1 cellular context compared by ENCODE assay signal in the genomic region with DNA sequence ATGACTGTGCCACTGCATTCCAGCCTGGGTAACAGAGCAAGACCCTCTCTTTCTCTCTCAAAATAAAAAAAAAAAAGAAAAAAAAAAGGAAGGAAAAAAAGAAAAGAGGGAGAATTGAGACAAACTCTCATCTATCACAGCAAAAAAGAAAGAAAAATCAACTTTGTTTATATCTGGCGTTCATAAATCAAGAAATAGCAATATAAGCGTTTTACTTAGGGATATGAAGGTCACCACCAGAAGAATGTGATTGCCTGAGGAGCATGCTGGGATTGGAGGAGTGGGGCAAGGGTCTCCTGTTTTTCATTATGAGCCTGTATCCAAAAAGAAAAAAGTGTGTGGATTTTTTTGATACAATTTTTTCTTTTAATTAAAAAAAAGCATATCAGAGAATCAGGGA.
TF ChIP-seq lines count a peak whose summit lies in the region.

No MANE protein-coding gene starts in this region.

TF ChIP-seq in WTC11, 78 proteins besides CTCF, POLR2A, EP300 and RAD21 (continued from another document):
- TF ChIP-seq, protein P1, sequence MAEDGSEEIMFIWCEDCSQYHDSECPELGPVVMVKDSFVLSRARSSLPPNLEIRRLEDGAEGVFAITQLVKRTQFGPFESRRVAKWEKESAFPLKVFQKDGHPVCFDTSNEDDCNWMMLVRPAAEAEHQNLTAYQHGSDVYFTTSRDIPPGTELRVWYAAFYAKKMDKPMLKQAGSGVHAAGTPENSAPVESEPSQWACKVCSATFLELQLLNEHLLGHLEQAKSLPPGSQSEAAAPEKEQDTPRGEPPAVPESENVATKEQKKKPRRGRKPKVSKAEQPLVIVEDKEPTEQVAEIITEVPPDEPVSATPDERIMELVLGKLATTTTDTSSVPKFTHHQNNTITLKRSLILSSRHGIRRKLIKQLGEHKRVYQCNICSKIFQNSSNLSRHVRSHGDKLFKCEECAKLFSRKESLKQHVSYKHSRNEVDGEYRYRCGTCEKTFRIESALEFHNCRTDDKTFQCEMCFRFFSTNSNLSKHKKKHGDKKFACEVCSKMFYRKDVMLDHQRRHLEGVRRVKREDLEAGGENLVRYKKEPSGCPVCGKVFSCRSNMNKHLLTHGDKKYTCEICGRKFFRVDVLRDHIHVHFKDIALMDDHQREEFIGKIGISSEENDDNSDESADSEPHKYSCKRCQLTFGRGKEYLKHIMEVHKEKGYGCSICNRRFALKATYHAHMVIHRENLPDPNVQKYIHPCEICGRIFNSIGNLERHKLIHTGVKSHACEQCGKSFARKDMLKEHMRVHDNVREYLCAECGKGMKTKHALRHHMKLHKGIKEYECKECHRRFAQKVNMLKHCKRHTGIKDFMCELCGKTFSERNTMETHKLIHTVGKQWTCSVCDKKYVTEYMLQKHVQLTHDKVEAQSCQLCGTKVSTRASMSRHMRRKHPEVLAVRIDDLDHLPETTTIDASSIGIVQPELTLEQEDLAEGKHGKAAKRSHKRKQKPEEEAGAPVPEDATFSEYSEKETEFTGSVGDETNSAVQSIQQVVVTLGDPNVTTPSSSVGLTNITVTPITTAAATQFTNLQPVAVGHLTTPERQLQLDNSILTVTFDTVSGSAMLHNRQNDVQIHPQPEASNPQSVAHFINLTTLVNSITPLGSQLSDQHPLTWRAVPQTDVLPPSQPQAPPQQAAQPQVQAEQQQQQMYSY (CRISPR knock-in tag; IDR thresholded peaks at IDR 0.05), result no peak
- TF ChIP-seq, protein P2, sequence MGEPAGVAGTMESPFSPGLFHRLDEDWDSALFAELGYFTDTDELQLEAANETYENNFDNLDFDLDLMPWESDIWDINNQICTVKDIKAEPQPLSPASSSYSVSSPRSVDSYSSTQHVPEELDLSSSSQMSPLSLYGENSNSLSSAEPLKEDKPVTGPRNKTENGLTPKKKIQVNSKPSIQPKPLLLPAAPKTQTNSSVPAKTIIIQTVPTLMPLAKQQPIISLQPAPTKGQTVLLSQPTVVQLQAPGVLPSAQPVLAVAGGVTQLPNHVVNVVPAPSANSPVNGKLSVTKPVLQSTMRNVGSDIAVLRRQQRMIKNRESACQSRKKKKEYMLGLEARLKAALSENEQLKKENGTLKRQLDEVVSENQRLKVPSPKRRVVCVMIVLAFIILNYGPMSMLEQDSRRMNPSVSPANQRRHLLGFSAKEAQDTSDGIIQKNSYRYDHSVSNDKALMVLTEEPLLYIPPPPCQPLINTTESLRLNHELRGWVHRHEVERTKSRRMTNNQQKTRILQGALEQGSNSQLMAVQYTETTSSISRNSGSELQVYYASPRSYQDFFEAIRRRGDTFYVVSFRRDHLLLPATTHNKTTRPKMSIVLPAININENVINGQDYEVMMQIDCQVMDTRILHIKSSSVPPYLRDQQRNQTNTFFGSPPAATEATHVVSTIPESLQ (CRISPR knock-in tag; IDR thresholded peaks at IDR 0.05), result no peak
- TF ChIP-seq, protein P3, sequence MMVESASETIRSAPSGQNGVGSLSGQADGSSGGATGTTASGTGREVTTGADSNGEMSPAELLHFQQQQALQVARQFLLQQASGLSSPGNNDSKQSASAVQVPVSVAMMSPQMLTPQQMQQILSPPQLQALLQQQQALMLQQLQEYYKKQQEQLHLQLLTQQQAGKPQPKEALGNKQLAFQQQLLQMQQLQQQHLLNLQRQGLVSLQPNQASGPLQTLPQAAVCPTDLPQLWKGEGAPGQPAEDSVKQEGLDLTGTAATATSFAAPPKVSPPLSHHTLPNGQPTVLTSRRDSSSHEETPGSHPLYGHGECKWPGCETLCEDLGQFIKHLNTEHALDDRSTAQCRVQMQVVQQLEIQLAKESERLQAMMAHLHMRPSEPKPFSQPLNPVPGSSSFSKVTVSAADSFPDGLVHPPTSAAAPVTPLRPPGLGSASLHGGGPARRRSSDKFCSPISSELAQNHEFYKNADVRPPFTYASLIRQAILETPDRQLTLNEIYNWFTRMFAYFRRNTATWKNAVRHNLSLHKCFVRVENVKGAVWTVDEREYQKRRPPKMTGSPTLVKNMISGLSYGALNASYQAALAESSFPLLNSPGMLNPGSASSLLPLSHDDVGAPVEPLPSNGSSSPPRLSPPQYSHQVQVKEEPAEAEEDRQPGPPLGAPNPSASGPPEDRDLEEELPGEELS (CRISPR knock-in tag; IDR thresholded peaks at IDR 0.05), result no peak
- TF ChIP-seq CREB1 (CRISPR knock-in tag; IDR thresholded peaks at IDR 0.05) (no peak), RELA (CRISPR knock-in tag; IDR thresholded peaks at IDR 0.05; ENCODE audit: borderline replicate concordance) (no peak)
- TF ChIP-seq, protein P4, sequence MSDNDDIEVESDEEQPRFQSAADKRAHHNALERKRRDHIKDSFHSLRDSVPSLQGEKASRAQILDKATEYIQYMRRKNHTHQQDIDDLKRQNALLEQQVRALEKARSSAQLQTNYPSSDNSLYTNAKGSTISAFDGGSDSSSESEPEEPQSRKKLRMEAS (CRISPR knock-in tag; IDR thresholded peaks at IDR 0.05), result no peak
